In genomic region chr6:41455818-41456217, GRCh38 we compare ENCODE assay signal across 15 cellular contexts.
"Had no signal": no experiment of that assay in that cellular context is flagged by ENCODE, and none has a peak within 500 bp of the region (broad histone marks: within the 10 kb centered on the region; RNA-seq: fewer than 3 reads in every experiment).

No MANE protein-coding gene starts in this region.

- H3K36me3 ChIP-seq: breast epithelium, heart right ventricle, right atrium auricular region, transverse colon had no signal

- H3K4me1 ChIP-seq: breast epithelium had no signal

- DNase-seq: activated CD4-positive, CD25-positive, alpha-beta regulatory T cell treated with anti-CD3 and anti-CD28 coated beads, Interleukin-2, amount 50 U/mL, for 72 hours; activated naive CD4-positive, alpha-beta T cell treated with Interleukin-2 at 50 U/mL for 16 hours; activated naive CD8-positive, alpha-beta T cell treated with anti-CD3 and anti-CD28 coated beads, Interleukin-2, amount 50 U/mL, for 24 hours; cerebellar nuclear complex; effector memory CD4-positive, alpha-beta T cell; heart right ventricle; naive thymus-derived CD4-positive, alpha-beta T cell; stimulated activated CD4-positive, alpha-beta T cell treated with anti-CD3 and anti-CD28 coated beads, Interleukin-4, amount 100 ng/mL, for 4 hours; stimulated activated CD8-positive, alpha-beta memory T cell treated with anti-CD3 and anti-CD28 coated beads, Interleukin-4, amount 100 ng/mL, for 48 hours; stimulated activated naive CD4-positive, alpha-beta T cell treated with Interleukin-2 at 50 U/mL for 16 hours; T-helper 9 cell had no signal

- H3K27ac ChIP-seq: breast epithelium, epithelial cell of prostate, heart right ventricle, right atrium auricular region had no signal

- H3K4me3 ChIP-seq: breast epithelium, heart right ventricle, right atrium auricular region, transverse colon had no signal

- H3K9me3 ChIP-seq: breast epithelium, heart right ventricle, right atrium auricular region, transverse colon had no signal

- H3K27me3 ChIP-seq: breast epithelium, right atrium auricular region, transverse colon had no signal
